Comparison of ENCODE assay signal across 29 cellular contexts in the genomic region with DNA sequence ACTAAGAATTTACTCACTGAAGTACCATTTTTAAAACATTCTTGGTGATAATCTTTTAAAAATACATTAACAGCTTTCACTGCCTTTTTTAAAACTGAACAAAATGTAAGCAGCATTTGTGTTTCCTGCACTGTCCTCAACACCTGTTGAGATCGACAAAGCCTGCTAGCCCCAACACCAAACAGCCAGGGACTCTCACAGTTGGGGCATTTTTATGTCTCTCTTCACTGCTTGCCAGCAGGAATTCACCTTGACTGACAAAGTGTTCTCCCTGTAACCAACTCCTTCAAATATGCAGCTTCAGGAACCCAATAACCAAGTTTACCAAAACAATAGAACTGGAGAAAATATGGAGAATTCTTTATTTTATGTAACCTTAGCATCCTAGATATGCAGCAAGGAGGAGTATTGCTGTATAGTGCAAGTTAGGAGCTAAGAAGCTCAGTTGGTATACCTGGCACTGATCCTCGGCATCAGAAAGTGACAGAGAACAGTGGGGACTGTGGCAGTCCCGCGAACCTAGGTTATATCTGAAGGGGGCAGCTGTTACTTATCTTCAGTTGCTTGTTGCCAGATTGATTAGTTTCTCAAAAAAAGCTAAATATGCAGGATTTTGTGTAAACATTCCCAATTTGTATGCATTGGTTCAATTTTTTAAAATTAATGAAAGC.
"Had no signal": no experiment of that assay in that cellular context is flagged by ENCODE, and none has a peak within 500 bp of the region (broad histone marks: within the 10 kb centered on the region; RNA-seq: fewer than 3 reads in every experiment).

No MANE protein-coding gene starts in this region.

- H3K79me2 ChIP-seq: parathyroid adenoma had no signal

- H3K27ac ChIP-seq: coronary artery, esophagus muscularis mucosa, foreskin keratinocyte, gastroesophageal sphincter, heart right ventricle, neural progenitor cell, parathyroid adenoma, stomach, tibial artery had no signal

- H3K36me3 ChIP-seq: gastroesophageal sphincter, neural progenitor cell, stomach, tibial artery had no signal

- H3K9ac ChIP-seq: neural progenitor cell, parathyroid adenoma had no signal

- H3K4me1 Mint-ChIP-seq: immature natural killer cell; naive thymus-derived CD4-positive, alpha-beta T cell; stimulated activated effector memory CD8-positive, alpha-beta T cell treated with anti-CD3 and anti-CD28 coated beads, Interleukin-12 subunit alpha, Interleukin-12 subunit beta, amount 100 ng/mL, for 72 hours had no signal

- FAIRE-seq: endothelial cell of umbilical vein had no signal

- H3K4me1 ChIP-seq: neural progenitor cell, parathyroid adenoma had no signal

- H3K27me3 Mint-ChIP-seq: naive thymus-derived CD4-positive, alpha-beta T cell; progenitor cell of endocrine pancreas; type B pancreatic cell had no signal

- H3K4me3 Mint-ChIP-seq: immature natural killer cell; naive thymus-derived CD4-positive, alpha-beta T cell; nephron; neural progenitor cell; stimulated activated effector memory CD8-positive, alpha-beta T cell treated with anti-CD3 and anti-CD28 coated beads, Interleukin-12 subunit alpha, Interleukin-12 subunit beta, amount 100 ng/mL, for 72 hours; type B pancreatic cell had no signal

- H3K27ac Mint-ChIP-seq: immature natural killer cell; naive thymus-derived CD4-positive, alpha-beta T cell; neural progenitor cell; stimulated activated effector memory CD8-positive, alpha-beta T cell treated with anti-CD3 and anti-CD28 coated beads, Interleukin-12 subunit alpha, Interleukin-12 subunit beta, amount 100 ng/mL, for 72 hours had no signal

- ATAC-seq: gastroesophageal sphincter; heart right ventricle; naive thymus-derived CD4-positive, alpha-beta T cell; sciatic nerve; stimulated activated effector memory CD8-positive, alpha-beta T cell treated with anti-CD3 and anti-CD28 coated beads, Interleukin-12 subunit alpha, Interleukin-12 subunit beta, amount 100 ng/mL, for 72 hours had no signal

- H3K4me3 ChIP-seq: coronary artery, esophagus muscularis mucosa, gastroesophageal sphincter, heart right ventricle, neural progenitor cell, smooth muscle cell, stomach, tibial artery had no signal

- H3K4me2 ChIP-seq: neural progenitor cell, smooth muscle cell had no signal

- H3K27me3 ChIP-seq: esophagus muscularis mucosa, foreskin keratinocyte, gastroesophageal sphincter, heart right ventricle, neural progenitor cell, stomach, tibial artery had no signal

- DNase-seq: dermis blood vessel endothelial cell; effector memory CD4-positive, alpha-beta T cell; heart right ventricle; hippocampal formation; immature natural killer cell; islet precursor cell; kidney glomerular epithelial cell; mesenchymal stem cell; midbrain; naive thymus-derived CD4-positive, alpha-beta T cell; stimulated activated CD4-positive, alpha-beta T cell treated with anti-CD3 and anti-CD28 coated beads, Interleukin-12 subunit alpha, Interleukin-12 subunit beta, amount 100 ng/mL, for 4 hours; stimulated activated CD4-positive, alpha-beta T cell treated with anti-CD3 and anti-CD28 coated beads, Interleukin-1b, Interleukin-23, amount 100 ng/mL, for 48 hours; stimulated activated CD4-positive, alpha-beta T cell treated with anti-CD3 and anti-CD28 coated beads, Interleukin-4, amount 100 ng/mL, for 24 hours; stimulated activated naive CD4-positive, alpha-beta T cell treated with Interleukin-2 at 50 U/mL for 16 hours; stomach; tibial artery had no signal

- H2AFZ ChIP-seq: neural progenitor cell, parathyroid adenoma had no signal

- H3K9me3 ChIP-seq: esophagus muscularis mucosa, gastroesophageal sphincter, heart right ventricle, stomach, tibial artery had no signal

- H3K36me3 Mint-ChIP-seq: stimulated activated effector memory CD8-positive, alpha-beta T cell treated with anti-CD3 and anti-CD28 coated beads, Interleukin-12 subunit alpha, Interleukin-12 subunit beta, amount 100 ng/mL, for 72 hours had no signal

- H3K9me3 Mint-ChIP-seq: immature natural killer cell; naive thymus-derived CD4-positive, alpha-beta T cell; nephron; neural progenitor cell; stimulated activated effector memory CD8-positive, alpha-beta T cell treated with anti-CD3 and anti-CD28 coated beads, Interleukin-12 subunit alpha, Interleukin-12 subunit beta, amount 100 ng/mL, for 72 hours; type B pancreatic cell had no signal
